In genomic region chr13:99086869-99087129, GRCh38 we compare ENCODE assay signal across 8 cellular contexts.
DNase-seq lines count a peak whose midpoint lies in the region; ATAC-seq and TF ChIP-seq lines count a peak whose summit lies in the region.

No MANE protein-coding gene starts in this region.

- peak overlapping the region; percentile 62 for H3K9ac ChIP-seq in SK-N-SH
- H3K9ac ChIP-seq in mesenchymal stem cell (ENCODE audit: low read length) = peak overlapping the region; percentile 84

- no peak for DNase-seq in SK-N-SH
- peak in 1 of 2 donors; percentile 35 for DNase-seq in cardiac fibroblast (ENCODE audit: low read depth in 2 of 2)
- DNase-seq in mesenchymal stem cell = no peak
- peak in 9 of 49 donors; percentile 28 to 58 (median 46) for DNase-seq in substantia nigra (lab: John Stamatoyannopoulos, UW)
- no peak for DNase-seq in NCI-H345 (lab: John Stamatoyannopoulos, UW)
- no peak for DNase-seq in NCI-H1436 treated with DMSO at 0.1 percent for 48 hours (lab: John Stamatoyannopoulos, UW)

- WGBS in SK-N-SH (ENCODE audit: low lambda C conversion rate) = no CpG with 5 or more reads among the region's 28 CpGs
- WGBS in mesenchymal stem cell = 0% methylated on average over 25 of the region's 28 CpGs

- ATAC-seq in GM19023 (IDR thresholded peaks at IDR 0.05; ENCODE audit: unreplicated experiment) (peak; percentile 19), HG02943 (IDR thresholded peaks at IDR 0.05; ENCODE audit: low read depth, unreplicated experiment) (peak; percentile 20)

- peak overlapping the region; percentile 59 for H4K91ac ChIP-seq in mesenchymal stem cell (ENCODE audit: low read length)

- H2BK120ac ChIP-seq in mesenchymal stem cell (ENCODE audit: low read depth, low read length) = peak overlapping the region; percentile 73

- H3K4me3 ChIP-seq in SK-N-SH (ENCODE audit: low read depth in 2 of 2, low read length in 1 of 2) (peak overlapping the region; percentile 79 to 81), cardiac fibroblast (replicated peaks in 1 of 2; ENCODE audit: low read depth in 2 of 2, low read length in 2 of 2) (peak overlapping the region; percentile 73 to 79), mesenchymal stem cell (ENCODE audit: insufficient read depth in 1 of 2, low read depth in 1 of 2, low read length in 2 of 2) (peak overlapping the region; percentile 74 to 88)

- peaks cover 8% of the 10 kb centered on the region for H3K79me1 ChIP-seq in mesenchymal stem cell (replicated peaks; ENCODE audit: low read length, poor library complexity, severe bottlenecking)

- no peaks in the 10 kb centered on the region for H3F3A ChIP-seq in SK-N-SH (replicated peaks; ENCODE audit: insufficient read depth)

- CTCF ChIA-PET in SK-N-SH (lab: Yijun Ruan, JAX) = interaction anchor here (1.1 to 1.5 kb wide), 3 partner anchors 20 to 247 kb away, joined by 3 to 4 read pairs (median 3); no protein-coding TSS in a partner anchor

- TF ChIP-seq CTCF in SK-N-SH (IDR thresholded peaks at IDR 0.05) = no peak
- TF ChIP-seq CTCF in cardiac fibroblast (IDR thresholded peaks at IDR 0.05; ENCODE audit: low read depth, low read length) = no peak

- H2BK12ac ChIP-seq in mesenchymal stem cell (ENCODE audit: low read length in 2 of 2) = peak overlapping the region in 1 of 2 experiments; percentile 76

- peak overlapping the region in 1 of 2 experiments; percentile 72 for H3K23ac ChIP-seq in mesenchymal stem cell (ENCODE audit: low read length in 2 of 2)

- H3K27ac ChIP-seq in SK-N-SH (ENCODE audit: low read depth in 2 of 2, low read length in 1 of 2) (peak overlapping the region; percentile 60 to 74; a peak in 2 of 4 replicates), mesenchymal stem cell (ENCODE audit: low read length, poor library complexity, severe bottlenecking) (no peak overlapping the region), substantia nigra (ENCODE audit: low read depth, low read length, poor library complexity, severe bottlenecking) (peak overlapping the region; percentile 89)

- peaks cover 0 to 22% of the 10 kb centered on the region in 2 experiments; a peak in 1 of 4 replicates for H3K4me1 ChIP-seq in SK-N-SH (ENCODE audit: control insufficient read depth in 1 of 2, insufficient read depth in 2 of 2, low read depth in 1 of 2, low read length in 1 of 2)
- peaks cover 18% of the 10 kb centered on the region for H3K4me1 ChIP-seq in mesenchymal stem cell (ENCODE audit: control insufficient read depth, insufficient read depth, low read depth, low read length)

- no peaks in the 10 kb centered on the region for H3K9me2 ChIP-seq in SK-N-SH

- no peak overlapping the region for H2BK5ac ChIP-seq in mesenchymal stem cell (ENCODE audit: low read depth, low read length, poor library complexity, severe bottlenecking)

- TF ChIP-seq EP300 in SK-N-SH (IDR thresholded peaks at IDR 0.05; ENCODE audit: borderline replicate concordance in 1 of 2, low read depth in 1 of 2, low read length in 1 of 2) = no peak

- no peak overlapping the region for H2AK5ac ChIP-seq in mesenchymal stem cell (ENCODE audit: low read length, severe bottlenecking)

- H4K20me1 ChIP-seq in SK-N-SH (ENCODE audit: insufficient read depth) = no peaks in the 10 kb centered on the region

- POLR2A ChIA-PET in SK-N-SH (lab: Yijun Ruan, JAX) = no interaction called here

- peak overlapping the region; percentile 24 to 88 for H3K4ac ChIP-seq in mesenchymal stem cell (ENCODE audit: low read depth in 1 of 2, low read length in 2 of 2)

- H2BK15ac ChIP-seq in mesenchymal stem cell (ENCODE audit: low read depth, poor library complexity, severe bottlenecking) = no peak overlapping the region

- H3K27me3 ChIP-seq in SK-N-SH (ENCODE audit: insufficient read depth) (no peaks in the 10 kb centered on the region), mesenchymal stem cell (ENCODE audit: control insufficient read depth in 1 of 2, insufficient read depth in 1 of 2, low read length in 2 of 2) (no peaks in the 10 kb centered on the region)

- H2AFZ ChIP-seq in SK-N-SH (ENCODE audit: low read depth) (peak overlapping the region; percentile 93), mesenchymal stem cell (ENCODE audit: low read depth, low read length) (peak overlapping the region; percentile 98)

- peak overlapping the region; percentile 44 to 52 for H3K18ac ChIP-seq in mesenchymal stem cell (ENCODE audit: low read depth in 1 of 2, low read length in 2 of 2)

- peaks cover 8% of the 10 kb centered on the region; the same call in 1 of the 2 replicates for H3K79me2 ChIP-seq in SK-N-SH (ENCODE audit: insufficient read depth)

- H3K4me2 ChIP-seq in SK-N-SH = peak overlapping the region; percentile 84
- H3K4me2 ChIP-seq in mesenchymal stem cell (ENCODE audit: low read length, poor library complexity, severe bottlenecking) = peak overlapping the region; percentile 93

- TF ChIP-seq RAD21 in SK-N-SH (IDR thresholded peaks at IDR 0.05; ENCODE audit: low read length) = no peak

- peak overlapping the region in 1 of 2 experiments; percentile 97 for H3K14ac ChIP-seq in mesenchymal stem cell (ENCODE audit: low read length in 2 of 2)

- H3K9me3 ChIP-seq in SK-N-SH (no peaks in the 10 kb centered on the region), mesenchymal stem cell (ENCODE audit: control insufficient read depth, low read length) (no peaks in the 10 kb centered on the region)

- peak overlapping the region; percentile 77 for H4K8ac ChIP-seq in mesenchymal stem cell (ENCODE audit: low read length)

- H3K36me3 ChIP-seq in SK-N-SH (replicated peaks in 1 of 2; ENCODE audit: control insufficient read depth in 1 of 2, insufficient read depth in 2 of 2, low read length in 1 of 2) = no peaks in the 10 kb centered on the region
- H3K36me3 ChIP-seq in mesenchymal stem cell (ENCODE audit: control insufficient read depth in 1 of 2, insufficient read depth in 2 of 2, low read depth in 1 of 2, low read length in 2 of 2) = no peaks in the 10 kb centered on the region

TF ChIP-seq in SK-N-SH, 30 proteins besides CTCF, POLR2A, EP300 and RAD21:
- TF ChIP-seq RXRA (IDR thresholded peaks at IDR 0.05; ENCODE audit: borderline replicate concordance, low read depth) = no peak
- no peak for TF ChIP-seq CHD2 (IDR thresholded peaks at IDR 0.05; ENCODE audit: low read length, partially characterized antibody)
- no peak for TF ChIP-seq GABPA (IDR thresholded peaks at IDR 0.05; ENCODE audit: low read depth)
- no peak for TF ChIP-seq ELF1 (IDR thresholded peaks at IDR 0.05)
- TF ChIP-seq, protein P1, sequence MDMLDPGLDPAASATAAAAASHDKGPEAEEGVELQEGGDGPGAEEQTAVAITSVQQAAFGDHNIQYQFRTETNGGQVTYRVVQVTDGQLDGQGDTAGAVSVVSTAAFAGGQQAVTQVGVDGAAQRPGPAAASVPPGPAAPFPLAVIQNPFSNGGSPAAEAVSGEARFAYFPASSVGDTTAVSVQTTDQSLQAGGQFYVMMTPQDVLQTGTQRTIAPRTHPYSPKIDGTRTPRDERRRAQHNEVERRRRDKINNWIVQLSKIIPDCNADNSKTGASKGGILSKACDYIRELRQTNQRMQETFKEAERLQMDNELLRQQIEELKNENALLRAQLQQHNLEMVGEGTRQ (IDR thresholded peaks at IDR 0.05; ENCODE audit: borderline replicate concordance, low read depth, low read length) = no peak
- TF ChIP-seq IRF3 (IDR thresholded peaks at IDR 0.05; ENCODE audit: low read depth, low read length) = no peak
- no peak for TF ChIP-seq MXI1 (IDR thresholded peaks at IDR 0.05; ENCODE audit: low read depth, low read length)
- TF ChIP-seq ZBTB33 (IDR thresholded peaks at IDR 0.05; ENCODE audit: borderline replicate concordance, low read depth) = no peak
- no peak for TF ChIP-seq RCOR1 (IDR thresholded peaks at IDR 0.05; ENCODE audit: low read length)
- no peak for TF ChIP-seq YY1 (IDR thresholded peaks at IDR 0.05; ENCODE audit: low read depth)
